Comparison of ENCODE assay signal across 19 cellular contexts in genomic region chr4:101865501-101866062, GRCh38.
A peak's percentile ranks its signal among the peaks of the same experiment; 100 is the strongest.
DNase-seq lines count a peak whose midpoint lies in the region; ATAC-seq, FAIRE-seq and TF ChIP-seq lines count a peak whose summit lies in the region.
"Had no signal": no experiment of that assay in that cellular context is flagged by ENCODE, and none has a peak within 500 bp of the region (broad histone marks: within the 10 kb centered on the region; RNA-seq: fewer than 3 reads in every experiment).

No MANE protein-coding gene starts in this region.

- FAIRE-seq in astrocyte (lab: Jason Lieb, UNC) = peak; percentile 98

- H3K79me1 ChIP-seq in mesenchymal stem cell (replicated peaks; ENCODE audit: low read length, poor library complexity, severe bottlenecking) = no peaks in the 10 kb centered on the region

- no peak overlapping the region for H3K14ac ChIP-seq in mesenchymal stem cell (ENCODE audit: low read length in 2 of 2)

- TF ChIP-seq CTCF in AG04450 (IDR thresholded peaks at IDR 0.05; ENCODE audit: low read depth, low read length) = no peak
- no peak for TF ChIP-seq CTCF in HFFc6 (IDR thresholded peaks at IDR 0.05)
- no peak for TF ChIP-seq CTCF in astrocyte (IDR thresholded peaks at IDR 0.05; ENCODE audit: insufficient read depth, low read depth, low read length)
- TF ChIP-seq CTCF in Calu3 (IDR thresholded peaks at IDR 0.05; ENCODE audit: unreplicated experiment) = no peak

- H3K9me3 Mint-ChIP-seq in HFFc6 (peaks cover 5% of the 10 kb centered on the region; the same call in 1 of the 2 replicates), astrocyte (ENCODE audit: unreplicated experiment) (peaks cover 8% of the 10 kb centered on the region), Calu3 (ENCODE audit: low read depth, unreplicated experiment) (no peaks in the 10 kb centered on the region)
- H3K9me3 Mint-ChIP-seq: activated naive CD4-positive, alpha-beta T cell treated with anti-CD3 and anti-CD28 coated beads for 36 hours; nephron progenitor cell had no signal

- peak overlapping the region; percentile 69 for H3K9ac ChIP-seq in astrocyte (ENCODE audit: low read length)
- H3K9ac ChIP-seq in mesenchymal stem cell (ENCODE audit: low read length) = no peak overlapping the region

- H3K36me3 Mint-ChIP-seq in HFFc6 (ENCODE audit: low read depth) = no peaks in the 10 kb centered on the region
- H3K36me3 Mint-ChIP-seq in astrocyte (ENCODE audit: low read depth, unreplicated experiment) = no peaks in the 10 kb centered on the region
- H3K36me3 Mint-ChIP-seq in Calu3 (ENCODE audit: insufficient read depth, unreplicated experiment) = no peaks in the 10 kb centered on the region

- no peak overlapping the region for H2AK5ac ChIP-seq in mesenchymal stem cell (ENCODE audit: low read length, severe bottlenecking)

- H2AFZ ChIP-seq in astrocyte (ENCODE audit: low read depth, low read length) (no peak overlapping the region), mesenchymal stem cell (ENCODE audit: low read depth, low read length) (no peak overlapping the region)

- H3K27ac Mint-ChIP-seq in HFFc6 (peak overlapping the region; percentile 85), astrocyte (ENCODE audit: unreplicated experiment) (peak overlapping the region; percentile 93), Calu3 (ENCODE audit: unreplicated experiment) (no peak overlapping the region)
- H3K27ac Mint-ChIP-seq: activated naive CD4-positive, alpha-beta T cell treated with anti-CD3 and anti-CD28 coated beads for 36 hours; CD14-positive monocyte had no signal

- H3K23ac ChIP-seq in mesenchymal stem cell (ENCODE audit: low read length in 2 of 2) = no peak overlapping the region

- no peaks in the 10 kb centered on the region for H4K20me1 ChIP-seq in astrocyte (ENCODE audit: insufficient read depth, low read length)

- no peak for ATAC-seq in HG03159 (IDR thresholded peaks at IDR 0.05; ENCODE audit: unreplicated experiment)
- ATAC-seq: gastroesophageal sphincter, left colon had no signal

- H3K27ac ChIP-seq in AG04450 (ENCODE audit: low read depth, low read length) (peak overlapping the region; percentile 65), astrocyte (ENCODE audit: low read depth, low read length) (peak overlapping the region; percentile 94), mesenchymal stem cell (ENCODE audit: low read length, poor library complexity, severe bottlenecking) (peak overlapping the region; percentile 61)
- H3K27ac ChIP-seq: coronary artery, gastroesophageal sphincter, HL-60, vagina had no signal

- no peak overlapping the region for H3K18ac ChIP-seq in mesenchymal stem cell (ENCODE audit: low read depth in 1 of 2, low read length in 2 of 2)

- H3K36me3 ChIP-seq in astrocyte (ENCODE audit: insufficient read depth, low read length) (no peaks in the 10 kb centered on the region), mesenchymal stem cell (ENCODE audit: control insufficient read depth in 1 of 2, insufficient read depth in 2 of 2, low read depth in 1 of 2, low read length in 2 of 2) (no peaks in the 10 kb centered on the region)
- H3K36me3 ChIP-seq: gastroesophageal sphincter, vagina had no signal

- H3K4ac ChIP-seq in mesenchymal stem cell (ENCODE audit: low read depth in 1 of 2, low read length in 2 of 2) = no peak overlapping the region

- CTCF ChIA-PET in AG04450 (lab: Charles Lee) (no interaction called here), Calu3 (lab: Charles Lee) (no interaction called here)

- H2BK120ac ChIP-seq in mesenchymal stem cell (ENCODE audit: low read depth, low read length) = peak overlapping the region; percentile 15

- 49% methylated on average over 3 of the region's 3 CpGs for WGBS in mesenchymal stem cell

- no peak overlapping the region for H4K8ac ChIP-seq in mesenchymal stem cell (ENCODE audit: low read length)

- H3K4me1 ChIP-seq in astrocyte (ENCODE audit: insufficient read depth, low read length) (peaks cover 10% of the 10 kb centered on the region), mesenchymal stem cell (ENCODE audit: control insufficient read depth, insufficient read depth, low read depth, low read length) (peaks cover 1% of the 10 kb centered on the region)
- H3K4me1 ChIP-seq: gastroesophageal sphincter, vagina had no signal

- H3K4me3 Mint-ChIP-seq in HFFc6 = no peak overlapping the region; the same call in 1 of the 2 replicates
- H3K4me3 Mint-ChIP-seq in astrocyte (ENCODE audit: unreplicated experiment) = no peak overlapping the region
- H3K4me3 Mint-ChIP-seq in Calu3 (ENCODE audit: low read depth, unreplicated experiment) = no peak overlapping the region
- H3K4me3 Mint-ChIP-seq: activated naive CD4-positive, alpha-beta T cell treated with anti-CD3 and anti-CD28 coated beads for 36 hours; CD14-positive monocyte; nephron progenitor cell had no signal

- H4K91ac ChIP-seq in mesenchymal stem cell (ENCODE audit: low read length) = peak overlapping the region; percentile 27

- no peak overlapping the region for H2BK15ac ChIP-seq in mesenchymal stem cell (ENCODE audit: low read depth, poor library complexity, severe bottlenecking)

- H2BK5ac ChIP-seq in mesenchymal stem cell (ENCODE audit: low read depth, low read length, poor library complexity, severe bottlenecking) = no peak overlapping the region

- peaks cover 2% of the 10 kb centered on the region for H3K27me3 Mint-ChIP-seq in HFFc6 (ENCODE audit: insufficient read depth)
- H3K27me3 Mint-ChIP-seq in astrocyte (ENCODE audit: low read depth, unreplicated experiment) = no peaks in the 10 kb centered on the region
- H3K27me3 Mint-ChIP-seq in Calu3 (ENCODE audit: unreplicated experiment) = no peaks in the 10 kb centered on the region

- H3K9me3 ChIP-seq in AG04450 (ENCODE audit: control insufficient read depth, insufficient read depth, low read length) (no peaks in the 10 kb centered on the region), astrocyte (ENCODE audit: insufficient read depth, low read depth, low read length) (no peaks in the 10 kb centered on the region), mesenchymal stem cell (ENCODE audit: control insufficient read depth, low read length) (peaks cover 4% of the 10 kb centered on the region)
- H3K9me3 ChIP-seq: gastroesophageal sphincter, vagina had no signal

- H3K4me1 Mint-ChIP-seq in HFFc6 (ENCODE audit: low read depth) = peaks cover 16% of the 10 kb centered on the region
- H3K4me1 Mint-ChIP-seq in astrocyte (ENCODE audit: low read depth, unreplicated experiment) = peaks cover 14% of the 10 kb centered on the region
- peaks cover 19% of the 10 kb centered on the region for H3K4me1 Mint-ChIP-seq in Calu3 (ENCODE audit: low read depth, unreplicated experiment)
- H3K4me1 Mint-ChIP-seq: CD14-positive monocyte had no signal

- intact Hi-C loops in Calu3 (cut with micrococcal nuclease; ENCODE audit: unreplicated experiment) = no loop called here

- no peaks in the 10 kb centered on the region for H3K79me2 ChIP-seq in astrocyte (ENCODE audit: insufficient read depth, low read length)

- no TSS peak for BruUV-seq in Calu3 (replicated peaks; lab: Mats Ljungman, UMichigan)

- H3K4me3 ChIP-seq in AG04450 (ENCODE audit: low read depth, low read length) (no peak overlapping the region), astrocyte (ENCODE audit: insufficient read depth, low read depth, low read length) (no peak overlapping the region), mesenchymal stem cell (ENCODE audit: insufficient read depth in 1 of 2, low read depth in 1 of 2, low read length in 2 of 2) (no peak overlapping the region)
- H3K4me3 ChIP-seq: coronary artery, gastroesophageal sphincter, vagina had no signal

- no peak for DNase-seq in AG04450 (ENCODE audit: low read depth, low spot score)
- peak; percentile 75 for DNase-seq in HFFc6
- peak; percentile 45 for DNase-seq in astrocyte (ENCODE audit: low read depth)
- peak; percentile 78 for DNase-seq in mesenchymal stem cell
- DNase-seq in DMS 273 (lab: John Stamatoyannopoulos, UW; ENCODE audit: unreplicated experiment) = no peak
- DNase-seq in Calu3 = no peak
- no peak for DNase-seq in dermis blood vessel endothelial cell
- DNase-seq: activated naive CD4-positive, alpha-beta T cell treated with anti-CD3 and anti-CD28 coated beads for 36 hours; left colon; NCI-H1048; NCI-H446; nephron progenitor cell; T-helper 9 cell had no signal

- POLR2A ChIA-PET in AG04450 (lab: Yijun Ruan, JAX) = no interaction called here

- H3K27me3 ChIP-seq in AG04450 (ENCODE audit: control insufficient read depth, insufficient read depth, low read length) (peaks cover 2% of the 10 kb centered on the region), astrocyte (ENCODE audit: insufficient read depth, low read length) (no peaks in the 10 kb centered on the region), mesenchymal stem cell (ENCODE audit: control insufficient read depth in 1 of 2, insufficient read depth in 1 of 2, low read length in 2 of 2) (no peaks in the 10 kb centered on the region)
- H3K27me3 ChIP-seq: gastroesophageal sphincter, vagina had no signal

- H2BK12ac ChIP-seq in mesenchymal stem cell (ENCODE audit: low read length in 2 of 2) = no peak overlapping the region

- peak overlapping the region; percentile 38 for H3K4me2 ChIP-seq in astrocyte (ENCODE audit: low read length)
- no peak overlapping the region for H3K4me2 ChIP-seq in mesenchymal stem cell (ENCODE audit: low read length, poor library complexity, severe bottlenecking)

Comparison
In these comparisons a context has a peak if more than half of its experiments do, and no peak if none do; other contexts are left out.
1. DNase-seq: peak in HFFc6 (single experiment), astrocyte (single experiment) and mesenchymal stem cell (single experiment); none in AG04450 (single experiment), DMS 273 (single experiment), Calu3 (single experiment) and dermis blood vessel endothelial cell (single experiment).
2. Peak in every context shown above with its lines, with median percentiles within 50 percentile points of each other: H3K27ac ChIP-seq.